In the genomic region with DNA sequence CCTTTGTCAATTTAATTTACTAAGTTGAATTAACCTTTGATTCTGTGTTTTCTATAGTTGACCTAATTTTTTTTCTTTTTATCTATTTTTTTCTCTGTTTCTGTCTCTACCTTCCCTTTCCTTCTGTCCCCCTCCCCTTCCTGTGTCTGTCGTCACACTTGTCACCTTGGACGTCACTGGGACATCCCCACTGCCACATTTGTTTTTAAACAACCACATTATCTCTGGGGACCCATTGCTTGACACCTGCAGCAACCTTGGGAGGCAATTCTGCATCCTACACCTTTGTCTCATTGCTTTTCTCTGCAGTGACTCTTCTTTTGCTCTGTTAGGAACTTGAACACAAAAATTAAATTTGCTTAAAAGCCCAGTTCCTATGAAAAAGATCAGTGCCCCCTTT, we compare ENCODE assay signal across 17 cellular contexts. TPM values are rescaled to one million over a fixed set of nuclear protein-coding genes. Genes with fewer than 3 reads are reported as not detected.
A peak's percentile ranks its signal among the peaks of the same experiment; 100 is the strongest.
DNase-seq lines count a peak whose midpoint lies in the region; ATAC-seq lines count a peak whose summit lies in the region.
"Had no signal": no experiment of that assay in that cellular context is flagged by ENCODE, and none has a peak within 500 bp of the region (broad histone marks: within the 10 kb centered on the region; RNA-seq: fewer than 3 reads in every experiment).

No MANE protein-coding gene starts in this region.

- H3K4me2 ChIP-seq in BLaER1 treated with 17β-estradiol and CSF1 and Interleukin-3, amounts not matched to agents 10 nM and 100 nM, result peak overlapping the region in 6 of 11 experiments; percentile 17 to 38 (median 28); a peak in 10 of 22 replicates

- no peak overlapping the region for H3K4me3 Mint-ChIP-seq in IgD-negative memory B cell
- peak overlapping the region; percentile 52 for H3K4me3 Mint-ChIP-seq in natural killer cell treated with Interleukin-12 subunit alpha and Interleukin-12 subunit beta and Interleukin-15 and Interleukin-18, amount 100 ng/mL, for 72 hours
- H3K4me3 Mint-ChIP-seq: CD8-positive, alpha-beta T cell; H9 had no signal

- no peaks in the 10 kb centered on the region for H3K36me3 Mint-ChIP-seq in IgD-negative memory B cell
- no peaks in the 10 kb centered on the region for H3K36me3 Mint-ChIP-seq in natural killer cell treated with Interleukin-12 subunit alpha and Interleukin-12 subunit beta and Interleukin-15 and Interleukin-18, amount 100 ng/mL, for 72 hours
- H3K36me3 Mint-ChIP-seq: CD8-positive, alpha-beta T cell had no signal

- peaks cover 7% of the 10 kb centered on the region for H3K27me3 Mint-ChIP-seq in IgD-negative memory B cell
- H3K27me3 Mint-ChIP-seq in natural killer cell treated with Interleukin-12 subunit alpha and Interleukin-12 subunit beta and Interleukin-15 and Interleukin-18, amount 100 ng/mL, for 72 hours, result no peaks in the 10 kb centered on the region

- ATAC-seq in natural killer cell treated with Interleukin-12 subunit alpha and Interleukin-12 subunit beta and Interleukin-15 and Interleukin-18, amount 100 ng/mL, for 72 hours, result no peak
- ATAC-seq in GM18870 (IDR thresholded peaks at IDR 0.05; ENCODE audit: unreplicated experiment), result no peak
- ATAC-seq: CD8-positive, alpha-beta T cell had no signal

- H3K9ac ChIP-seq in BLaER1 treated with 17β-estradiol and CSF1 and Interleukin-3, amounts not matched to agents 10 nM and 100 nM, result no peak overlapping the region

- H3K4me1 ChIP-seq in BLaER1 treated with 17β-estradiol and CSF1 and Interleukin-3, amounts not matched to agents 10 nM and 100 nM, result peaks cover 0 to 15% (median 10%) of the 10 kb centered on the region in 10 experiments; a peak in 9 of 20 replicates
- H3K4me1 ChIP-seq: Peyer's patch had no signal

- H3K27me3 ChIP-seq in BLaER1 treated with 17β-estradiol and CSF1 and Interleukin-3, amounts not matched to agents 10 nM and 100 nM, result no peaks in the 10 kb centered on the region
- H3K27me3 ChIP-seq: Peyer's patch had no signal

- DNase-seq in central memory CD4-positive, alpha-beta T cell, result peak; percentile 21
- DNase-seq in natural killer cell treated with Interleukin-12 subunit alpha and Interleukin-12 subunit beta and Interleukin-15 and Interleukin-18, amount 100 ng/mL, for 72 hours (ENCODE audit: low spot score), result no peak
- DNase-seq in ecto neural progenitor cell (ENCODE audit: low spot score) (no peak), cardiac septum (ENCODE audit: low spot score) (no peak)
- DNase-seq: Calu3; CD8-positive, alpha-beta T cell; GF-D8; H9; NCI-H1048; NCI-H1436 treated with DMSO at 0.1 percent for 48 hours; NCI-H2081; NCI-H2171 treated with DMSO at 0.1 percent for 48 hours; NCI-H446; Peyer's patch had no signal

- intact Hi-C loops in cardiac septum (cut with DNase I), result loop anchor here (10.0 kb wide), 1 partner anchor 298 kb away; the partner anchor contains the start of gene NCAM1

- no peaks in the 10 kb centered on the region for H4K20me1 ChIP-seq in BLaER1 treated with 17β-estradiol and CSF1 and Interleukin-3, amounts not matched to agents 10 nM and 100 nM

- no peaks in the 10 kb centered on the region; a peak in 1 of 22 replicates for H3K36me3 ChIP-seq in BLaER1 treated with 17β-estradiol and CSF1 and Interleukin-3, amounts not matched to agents 10 nM and 100 nM
- H3K36me3 ChIP-seq: Peyer's patch had no signal

- peaks cover 0 to 8% (median 0%) of the 10 kb centered on the region in 3 donors for H3K4me1 Mint-ChIP-seq in IgD-negative memory B cell
- H3K4me1 Mint-ChIP-seq in natural killer cell treated with Interleukin-12 subunit alpha and Interleukin-12 subunit beta and Interleukin-15 and Interleukin-18, amount 100 ng/mL, for 72 hours (ENCODE audit: low read depth in 2 of 2), result peaks cover 24 to 28% of the 10 kb centered on the region in 2 donors

- no peak overlapping the region for H3K27ac ChIP-seq in BLaER1 treated with 17β-estradiol and CSF1 and Interleukin-3, amounts not matched to agents 10 nM and 100 nM
- H3K27ac ChIP-seq: Peyer's patch had no signal

- H3K27ac Mint-ChIP-seq in IgD-negative memory B cell, result peak overlapping the region in 2 of 3 donors; percentile 49 to 60
- peak overlapping the region in 1 of 2 donors; percentile 9 for H3K27ac Mint-ChIP-seq in natural killer cell treated with Interleukin-12 subunit alpha and Interleukin-12 subunit beta and Interleukin-15 and Interleukin-18, amount 100 ng/mL, for 72 hours
- H3K27ac Mint-ChIP-seq: CD8-positive, alpha-beta T cell; H9 had no signal

- no peaks in the 10 kb centered on the region for H3K9me3 ChIP-seq in BLaER1 treated with 17β-estradiol and CSF1 and Interleukin-3, amounts not matched to agents 10 nM and 100 nM (replicated peaks in 1 of 11)
- H3K9me3 ChIP-seq: Peyer's patch had no signal

- H3K9me3 Mint-ChIP-seq in IgD-negative memory B cell, result no peaks in the 10 kb centered on the region
- H3K9me3 Mint-ChIP-seq in natural killer cell treated with Interleukin-12 subunit alpha and Interleukin-12 subunit beta and Interleukin-15 and Interleukin-18, amount 100 ng/mL, for 72 hours, result no peaks in the 10 kb centered on the region
- H3K9me3 Mint-ChIP-seq: CD8-positive, alpha-beta T cell; H9 had no signal

- no peak overlapping the region for H3K4me3 ChIP-seq in BLaER1 treated with 17β-estradiol and CSF1 and Interleukin-3, amounts not matched to agents 10 nM and 100 nM
- H3K4me3 ChIP-seq: Peyer's patch had no signal

RNA-seq across cellular contexts. Expression of gene TTC12, which starts 51.8 kb away (rescaled TPM):
- 9.8 TPM for polyA plus RNA-seq in IgD-negative memory B cell
- total RNA-seq in natural killer cell treated with Interleukin-12 subunit alpha and Interleukin-12 subunit beta and Interleukin-15 and Interleukin-18, amount 100 ng/mL, for 72 hours, result 10 to 100 TPM in 1 of 2 donors, 1 to 10 TPM in 1; 6.2 to 12.8 TPM
- 12.0 TPM for total RNA-seq in cardiac septum
